20 cellular contexts compared by ENCODE assay signal in genomic region chr6:166744654-166745134, GRCh38.
A peak's percentile ranks its signal among the peaks of the same experiment; 100 is the strongest.
DNase-seq lines count a peak whose midpoint lies in the region; ATAC-seq and TF ChIP-seq lines count a peak whose summit lies in the region.
"Had no signal": no experiment of that assay in that cellular context is flagged by ENCODE, and none has a peak within 500 bp of the region (broad histone marks: within the 10 kb centered on the region; RNA-seq: fewer than 3 reads in every experiment).

No MANE protein-coding gene starts in this region.

- TF ChIP-seq CTCF in WERI-Rb-1 (IDR thresholded peaks at IDR 0.05; ENCODE audit: low read depth, low read length): peak; percentile 17; the same call in 1 of the 2 replicates

- no peak overlapping the region for H3K4me3 Mint-ChIP-seq in activated CD4-positive, alpha-beta memory T cell treated with anti-CD3 and anti-CD28 coated beads, Interleukin-2, amount 10 ng/mL, durations not matched to agents 7 days and 5 days
- H3K4me3 Mint-ChIP-seq in activated CD4-positive, alpha-beta memory T cell treated with anti-CD3 and anti-CD28 coated beads for 36 hours: no peak overlapping the region
- H3K4me3 Mint-ChIP-seq: B cell; CD4-positive, alpha-beta T cell; IgD-negative memory B cell had no signal

- CTCF ChIA-PET in activated CD4-positive, alpha-beta memory T cell treated with anti-CD3 and anti-CD28 coated beads, Interleukin-2, amount 10 ng/mL, durations not matched to agents 7 days and 5 days (lab: Charles Lee): no interaction called here
- CTCF ChIA-PET in activated CD4-positive, alpha-beta memory T cell treated with anti-CD3 and anti-CD28 coated beads for 36 hours (lab: Charles Lee): no interaction called here

- no peaks in the 10 kb centered on the region for H3K27me3 ChIP-seq in WERI-Rb-1 (ENCODE audit: insufficient read depth, low read depth, severe bottlenecking)

- H3K27ac ChIP-seq in WERI-Rb-1: no peak overlapping the region
- H3K27ac ChIP-seq: 22Rv1 had no signal

- no peaks in the 10 kb centered on the region for H3K9me3 Mint-ChIP-seq in activated CD4-positive, alpha-beta memory T cell treated with anti-CD3 and anti-CD28 coated beads, Interleukin-2, amount 10 ng/mL, durations not matched to agents 7 days and 5 days
- H3K9me3 Mint-ChIP-seq in activated CD4-positive, alpha-beta memory T cell treated with anti-CD3 and anti-CD28 coated beads for 36 hours: no peaks in the 10 kb centered on the region
- H3K9me3 Mint-ChIP-seq: CD4-positive, alpha-beta T cell; IgD-negative memory B cell had no signal

- H3K27me3 Mint-ChIP-seq in activated CD4-positive, alpha-beta memory T cell treated with anti-CD3 and anti-CD28 coated beads, Interleukin-2, amount 10 ng/mL, durations not matched to agents 7 days and 5 days: no peaks in the 10 kb centered on the region
- H3K27me3 Mint-ChIP-seq in activated CD4-positive, alpha-beta memory T cell treated with anti-CD3 and anti-CD28 coated beads for 36 hours: no peaks in the 10 kb centered on the region
- H3K27me3 Mint-ChIP-seq: B cell; CD4-positive, alpha-beta T cell; IgD-negative memory B cell had no signal

- ATAC-seq in left cardiac atrium: no peak

- H3K4me1 Mint-ChIP-seq in activated CD4-positive, alpha-beta memory T cell treated with anti-CD3 and anti-CD28 coated beads, Interleukin-2, amount 10 ng/mL, durations not matched to agents 7 days and 5 days: peaks cover 5% of the 10 kb centered on the region
- no peaks in the 10 kb centered on the region for H3K4me1 Mint-ChIP-seq in activated CD4-positive, alpha-beta memory T cell treated with anti-CD3 and anti-CD28 coated beads for 36 hours (ENCODE audit: low read depth)

- peak; percentile 5 for DNase-seq in activated CD4-positive, alpha-beta memory T cell treated with anti-CD3 and anti-CD28 coated beads, Interleukin-2, amount 10 ng/mL, durations not matched to agents 7 days and 5 days
- DNase-seq in activated CD4-positive, alpha-beta memory T cell treated with anti-CD3 and anti-CD28 coated beads for 36 hours: no peak
- DNase-seq in WERI-Rb-1 (no peak), iPS-NIHi11 (ENCODE audit: low spot score) (peak; percentile 78), NCI-H446 treated with DMSO at 0.1 percent for 48 hours (lab: John Stamatoyannopoulos, UW) (no peak), kidney glomerular epithelial cell (lab: John Stamatoyannopoulos, UW) (no peak), left cardiac atrium (no peak), DMS53 (lab: John Stamatoyannopoulos, UW) (no peak)
- DNase-seq: CD4-positive, alpha-beta T cell; DMS79; GF-D8; NCI-H1417; NCI-H1930; NCI-H69; SHP77; SK-N-SH had no signal

- no peak overlapping the region for H3K27ac Mint-ChIP-seq in activated CD4-positive, alpha-beta memory T cell treated with anti-CD3 and anti-CD28 coated beads, Interleukin-2, amount 10 ng/mL, durations not matched to agents 7 days and 5 days
- no peak overlapping the region for H3K27ac Mint-ChIP-seq in activated CD4-positive, alpha-beta memory T cell treated with anti-CD3 and anti-CD28 coated beads for 36 hours
- H3K27ac Mint-ChIP-seq: B cell; CD4-positive, alpha-beta T cell; IgD-negative memory B cell had no signal

- no peaks in the 10 kb centered on the region for H3K36me3 ChIP-seq in WERI-Rb-1
- H3K36me3 ChIP-seq: HAP-1 had no signal

- no peaks in the 10 kb centered on the region for H3K9me3 ChIP-seq in WERI-Rb-1 (ENCODE audit: severe bottlenecking)
- H3K9me3 ChIP-seq: HAP-1, SK-N-SH had no signal

- intact Hi-C loops in activated CD4-positive, alpha-beta memory T cell treated with anti-CD3 and anti-CD28 coated beads for 36 hours (cut with micrococcal nuclease): no loop called here
- intact Hi-C loops in left cardiac atrium (cut with DNase I): no loop called here

- POLR2A ChIA-PET in activated CD4-positive, alpha-beta memory T cell treated with anti-CD3 and anti-CD28 coated beads, Interleukin-2, amount 10 ng/mL, durations not matched to agents 7 days and 5 days (lab: Charles Lee): no interaction called here
- POLR2A ChIA-PET in activated CD4-positive, alpha-beta memory T cell treated with anti-CD3 and anti-CD28 coated beads for 36 hours (lab: Charles Lee): no interaction called here

- no peak overlapping the region for H3K4me3 ChIP-seq in WERI-Rb-1 (ENCODE audit: low read depth, low read length)
- H3K4me3 ChIP-seq: HAP-1 had no signal

- H3K36me3 Mint-ChIP-seq in activated CD4-positive, alpha-beta memory T cell treated with anti-CD3 and anti-CD28 coated beads, Interleukin-2, amount 10 ng/mL, durations not matched to agents 7 days and 5 days (ENCODE audit: low read depth): no peaks in the 10 kb centered on the region
- no peaks in the 10 kb centered on the region for H3K36me3 Mint-ChIP-seq in activated CD4-positive, alpha-beta memory T cell treated with anti-CD3 and anti-CD28 coated beads for 36 hours

Comparison
In these comparisons a context has a peak if more than half of its experiments do, and no peak if none do; other contexts are left out.
1. DNase-seq: peak in activated CD4-positive, alpha-beta memory T cell treated with anti-CD3 and anti-CD28 coated beads, Interleukin-2, amount 10 ng/mL, durations not matched to agents 7 days and 5 days (single experiment) and iPS-NIHi11 (single experiment); none in activated CD4-positive, alpha-beta memory T cell treated with anti-CD3 and anti-CD28 coated beads for 36 hours (single experiment), WERI-Rb-1 (single experiment), NCI-H446 treated with DMSO at 0.1 percent for 48 hours (single experiment), kidney glomerular epithelial cell (single experiment), left cardiac atrium (single experiment) and DMS53 (single experiment).